ENCODE assay signal across 26 cellular contexts in the genomic region with DNA sequence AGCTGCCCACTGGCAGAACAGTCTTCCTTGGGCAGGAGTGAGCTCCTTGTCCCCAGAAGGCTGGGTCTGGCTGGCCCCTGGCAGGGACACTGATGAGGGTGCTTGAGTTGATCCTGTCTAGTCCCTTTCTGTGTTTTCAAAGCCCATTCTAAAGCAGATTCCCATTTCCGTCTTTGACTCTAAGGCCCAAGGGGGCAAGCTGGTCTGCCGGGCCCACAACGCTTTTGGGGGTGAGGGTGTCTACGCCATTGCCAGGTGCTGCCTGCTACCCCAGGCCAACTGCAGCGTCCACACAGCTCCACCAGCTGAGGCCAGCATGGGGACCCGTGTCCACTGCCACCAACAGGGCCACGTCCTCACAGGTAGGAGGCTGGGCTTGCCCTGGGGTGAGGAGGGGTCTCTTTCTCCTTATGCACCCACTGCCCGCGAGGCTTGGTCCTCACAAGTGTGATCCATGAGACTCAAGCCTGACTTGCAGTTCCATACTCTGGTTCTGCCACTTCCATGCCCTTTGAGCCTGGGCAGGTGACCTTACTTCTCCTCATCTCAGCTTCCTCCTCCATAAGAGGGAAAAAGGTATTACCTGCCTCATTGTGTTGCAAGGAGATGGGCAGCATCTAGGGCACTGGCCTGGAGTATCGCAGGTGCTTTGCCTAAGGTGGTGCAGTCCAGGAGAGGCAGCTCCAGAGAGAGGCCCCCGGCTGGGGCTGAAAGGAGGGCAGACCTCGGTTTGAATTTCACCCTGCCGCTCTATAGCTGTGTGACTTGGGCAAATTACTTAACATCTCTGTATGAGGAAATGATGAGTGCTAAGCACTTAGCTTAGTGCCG. TPM values are rescaled to one million over a fixed set of nuclear protein-coding genes. Genes with fewer than 3 reads are reported as not detected.
"Had no signal": no experiment of that assay in that cellular context is flagged by ENCODE, and none has a peak within 500 bp of the region (broad histone marks: within the 10 kb centered on the region; RNA-seq: fewer than 3 reads in every experiment).

No MANE protein-coding gene starts in this region.

- ATAC-seq: activated CD4-positive, CD25-positive, alpha-beta regulatory T cell treated with anti-CD3 and anti-CD28 coated beads, Interleukin-2, amount 50 U/mL, for 24 hours; activated CD8-positive, alpha-beta T cell treated with anti-CD3 and anti-CD28 coated beads, Interleukin-2, amount 10 ng/mL, durations not matched to agents 7 days and 5 days; body of pancreas; esophagus mucosa; stimulated activated naive B cell treated with anti-CD40 and anti-IgM and Interleukin-4, amounts not matched to agents 10 μg/mL and 1 μg/mL and 100 μg/mL, for 72 hours; T-cell had no signal

- H3K9me3 Mint-ChIP-seq: activated CD4-positive, alpha-beta T cell treated with anti-CD3 and anti-CD28 coated beads, Interleukin-2, amount 10 ng/mL, durations not matched to agents 24 days and 14 days; dendritic cell treated with granulocyte-macrophage colony-stimulating factor and Interleukin-4, amounts not matched to agents 40 ng/mL and 50 ng/mL, for 4 days; immature natural killer cell; nephron progenitor cell; stimulated activated naive B cell treated with anti-CD40 and anti-IgM and Interleukin-4, amounts not matched to agents 10 μg/mL and 1 μg/mL and 100 μg/mL, for 72 hours; T-cell; T-helper 2 cell treated with Interferon-gamma antibody and Interleukin-4, amounts not matched to agents 5 μg/mL and 100 μg/mL, for 36 hours had no signal

- H3K27me3 Mint-ChIP-seq: activated CD4-positive, alpha-beta T cell treated with anti-CD3 and anti-CD28 coated beads, Interleukin-2, amount 10 ng/mL, durations not matched to agents 24 days and 14 days; dendritic cell treated with granulocyte-macrophage colony-stimulating factor and Interleukin-4, amounts not matched to agents 40 ng/mL and 50 ng/mL, for 4 days; stimulated activated naive B cell treated with anti-CD40 and anti-IgM and Interleukin-4, amounts not matched to agents 10 μg/mL and 1 μg/mL and 100 μg/mL, for 72 hours; T-cell had no signal

- H3K4me1 ChIP-seq: body of pancreas, uterus had no signal

- H3K27ac Mint-ChIP-seq: dendritic cell treated with granulocyte-macrophage colony-stimulating factor and Interleukin-4, amounts not matched to agents 40 ng/mL and 50 ng/mL, for 4 days; stimulated activated naive B cell treated with anti-CD40 and anti-IgM and Interleukin-4, amounts not matched to agents 10 μg/mL and 1 μg/mL and 100 μg/mL, for 72 hours; T-cell; T-helper 2 cell treated with Interferon-gamma antibody and Interleukin-4, amounts not matched to agents 5 μg/mL and 100 μg/mL, for 36 hours had no signal

- H3K4me3 ChIP-seq: body of pancreas, cardiac muscle cell, hepatocyte, sigmoid colon, smooth muscle cell, uterus had no signal

- H3K27ac ChIP-seq: body of pancreas, cardiac muscle cell, hepatocyte, sigmoid colon, uterus, VCaP had no signal

- H3K4me1 Mint-ChIP-seq: nephron progenitor cell; stimulated activated naive B cell treated with anti-CD40 and anti-IgM and Interleukin-4, amounts not matched to agents 10 μg/mL and 1 μg/mL and 100 μg/mL, for 72 hours; T-cell had no signal

- H3K27me3 ChIP-seq: body of pancreas, cardiac muscle cell, hepatocyte, sigmoid colon, uterus had no signal

- H3K36me3 Mint-ChIP-seq: immature natural killer cell; stimulated activated naive B cell treated with anti-CD40 and anti-IgM and Interleukin-4, amounts not matched to agents 10 μg/mL and 1 μg/mL and 100 μg/mL, for 72 hours; T-cell had no signal

- H3K4me3 Mint-ChIP-seq: activated CD4-positive, alpha-beta T cell treated with anti-CD3 and anti-CD28 coated beads, Interleukin-2, amount 10 ng/mL, durations not matched to agents 24 days and 14 days; activated CD8-positive, alpha-beta T cell treated with anti-CD3 and anti-CD28 coated beads, Interleukin-2, amount 10 ng/mL, durations not matched to agents 7 days and 5 days; dendritic cell treated with granulocyte-macrophage colony-stimulating factor and Interleukin-4, amounts not matched to agents 40 ng/mL and 50 ng/mL, for 4 days; immature natural killer cell; nephron progenitor cell; stimulated activated naive B cell treated with anti-CD40 and anti-IgM and Interleukin-4, amounts not matched to agents 10 μg/mL and 1 μg/mL and 100 μg/mL, for 72 hours; T-cell; T-helper 2 cell treated with Interferon-gamma antibody and Interleukin-4, amounts not matched to agents 5 μg/mL and 100 μg/mL, for 36 hours had no signal

- H3K36me3 ChIP-seq: cardiac muscle cell, sigmoid colon, uterus had no signal

- H3K9me3 ChIP-seq: body of pancreas, sigmoid colon, uterus had no signal

- DNase-seq: activated CD4-positive, alpha-beta T cell treated with anti-CD3 and anti-CD28 coated beads, Interleukin-2, amount 10 ng/mL, durations not matched to agents 24 days and 14 days; activated CD8-positive, alpha-beta T cell treated with anti-CD3 and anti-CD28 coated beads, Interleukin-2, amount 10 ng/mL, durations not matched to agents 7 days and 5 days; activated effector memory CD4-positive, alpha-beta T cell treated with anti-CD3 and anti-CD28 coated beads, Interleukin-2, amount 50 U/mL, for 16 hours; activated naive CD4-positive, alpha-beta T cell treated with anti-CD3 and anti-CD28 coated beads, Interleukin-2, amount 50 U/mL, for 16 hours; anterior cingulate cortex; body of pancreas; effector memory CD4-positive, alpha-beta T cell; foreskin melanocyte; glutamatergic neuron; immature natural killer cell; nephron progenitor cell; sigmoid colon; stimulated activated CD4-positive, alpha-beta T cell treated with anti-CD3 and anti-CD28 coated beads, Interleukin-15, amount 100 ng/mL, for 24 hours; stimulated activated naive B cell treated with anti-CD40 and anti-IgM and Interleukin-4, amounts not matched to agents 10 μg/mL and 1 μg/mL and 100 μg/mL, for 72 hours; T-cell; trophoblast cell; uterus had no signal

RNA-seq across cellular contexts. Expression of a gene that starts 20.2 kb away (rescaled TPM):
- total RNA-seq: activated CD4-positive, alpha-beta T cell treated with anti-CD3 and anti-CD28 coated beads, Interleukin-2, amount 10 ng/mL, durations not matched to agents 24 days and 14 days; activated CD8-positive, alpha-beta T cell treated with anti-CD3 and anti-CD28 coated beads, Interleukin-2, amount 10 ng/mL, durations not matched to agents 7 days and 5 days; mononuclear cell had no signal
